Comparison of ENCODE assay signal across 14 cellular contexts in the genomic region with DNA sequence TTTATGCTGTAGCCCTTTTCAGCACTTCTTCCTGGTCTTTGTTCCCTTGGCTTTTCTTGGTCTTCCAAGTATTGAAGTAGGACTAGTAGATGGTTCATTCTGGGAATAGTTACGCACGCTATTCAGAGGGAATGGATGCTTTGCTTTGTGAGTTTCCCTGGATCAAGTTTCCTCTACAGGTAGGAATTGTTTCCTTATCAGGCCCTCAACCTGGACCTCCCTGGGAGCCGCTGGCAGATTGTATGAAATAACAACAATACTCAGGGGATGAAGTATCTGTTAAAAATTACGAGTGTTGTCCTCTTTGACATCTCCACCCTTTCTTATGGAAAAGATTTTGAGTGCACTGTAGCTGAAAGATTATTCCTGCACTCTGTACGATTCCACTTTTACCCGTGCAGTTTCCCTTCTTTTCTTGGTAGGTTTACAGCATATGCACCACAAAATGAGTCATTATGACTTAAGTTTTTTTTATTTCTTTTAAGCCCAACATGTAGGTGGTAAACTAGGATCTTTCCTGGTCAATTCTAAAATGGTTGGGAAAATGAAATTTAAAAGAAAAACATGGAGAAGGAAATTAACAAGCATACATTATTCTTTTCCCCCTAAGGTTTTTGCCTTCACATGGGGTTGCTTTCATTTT. TPM values are rescaled to one million over a fixed set of nuclear protein-coding genes. Genes with fewer than 3 reads are reported as not detected.
DNase-seq lines count a peak whose midpoint lies in the region; ATAC-seq, FAIRE-seq and TF ChIP-seq lines count a peak whose summit lies in the region.
"Had no signal": no experiment of that assay in that cellular context is flagged by ENCODE, and none has a peak within 500 bp of the region (broad histone marks: within the 10 kb centered on the region; RNA-seq: fewer than 3 reads in every experiment).

No MANE protein-coding gene starts in this region.

- H3K27me3 ChIP-seq in HepG2 (ENCODE audit: control insufficient read depth in 1 of 2, insufficient read depth in 2 of 2, low read length in 2 of 2) (no peaks in the 10 kb centered on the region), right lobe of liver (no peaks in the 10 kb centered on the region), foreskin keratinocyte (no peaks in the 10 kb centered on the region)

- 97% methylated on average over 6 of the region's 6 CpGs for WGBS in HepG2 (ENCODE audit: low lambda C conversion rate)
- WGBS in right lobe of liver (ENCODE audit: insufficient coverage, low coverage, low lambda C conversion rate, missing lambda C conversion rate): 74% methylated on average over 5 of the region's 6 CpGs

- H3K4me3 ChIP-seq in HepG2 (replicated peaks in 1 of 3; ENCODE audit: insufficient read depth in 1 of 3, low read depth in 2 of 3, low read length in 3 of 3): no peak overlapping the region
- no peak overlapping the region for H3K4me3 ChIP-seq in right lobe of liver

- ATAC-seq in HepG2: no peak
- no peak for ATAC-seq in right lobe of liver
- peak; percentile 49 for ATAC-seq in foreskin keratinocyte
- ATAC-seq in left colon: no peak

- H3K27ac ChIP-seq in HepG2 (ENCODE audit: extremely low read length, insufficient read depth, low read length): no peak overlapping the region
- no peak overlapping the region for H3K27ac ChIP-seq in right lobe of liver
- no peak overlapping the region for H3K27ac ChIP-seq in foreskin keratinocyte

- DNase-seq in HepG2 (ENCODE audit: low spot score) (no peak), right lobe of liver (no peak), RCC 7860 (ENCODE audit: low spot score) (peak; percentile 37), foreskin keratinocyte (no peak), urothelium cell line (ENCODE audit: low spot score) (no peak), NAMALWA (ENCODE audit: low spot score) (no peak), left colon (no peak)
- no peak for DNase-seq in stimulated activated naive CD4-positive, alpha-beta T cell treated with Interleukin-2 at 50 U/mL for 16 hours (lab: John Stamatoyannopoulos, UW)
- DNase-seq: activated CD4-positive, alpha-beta T cell treated with anti-CD3 and anti-CD28 coated beads for 48 hours; activated effector memory CD4-positive, alpha-beta T cell treated with anti-CD3 and anti-CD28 coated beads, Interleukin-2, amount 50 U/mL, for 16 hours; DMS79 treated with DMSO at 0.1 percent for 48 hours; NCI-H1092 treated with DMSO at 0.1 percent for 48 hours; stimulated activated CD4-positive, alpha-beta T cell treated with anti-CD3 and anti-CD28 coated beads, Interleukin-1b, Interleukin-23, amount 100 ng/mL, for 48 hours had no signal

- no peak overlapping the region for H3K4me2 ChIP-seq in HepG2 (ENCODE audit: low read depth, low read length)

- H3K4me1 ChIP-seq in HepG2 (ENCODE audit: insufficient read depth, low read length): peaks cover 98% of the 10 kb centered on the region
- H3K4me1 ChIP-seq in right lobe of liver: peaks cover 0 to 4% (median 2%) of the 10 kb centered on the region in 4 donors
- H3K4me1 ChIP-seq in foreskin keratinocyte: peaks cover 24% of the 10 kb centered on the region

- TF ChIP-seq POLR2A in HepG2 (IDR thresholded peaks at IDR 0.05; ENCODE audit: insufficient read depth in 1 of 2, low read depth in 2 of 2, low read length in 2 of 2): no peak
- TF ChIP-seq POLR2A in right lobe of liver (IDR thresholded peaks at IDR 0.05): no peak

- TF ChIP-seq CTCF in HepG2 (CRISPR knock-in tag; IDR thresholded peaks at IDR 0.05) (no peak), right lobe of liver (IDR thresholded peaks at IDR 0.05) (no peak), foreskin keratinocyte (conservative IDR thresholded peaks at IDR 0.05) (no peak)

- H2AFZ ChIP-seq in HepG2 (ENCODE audit: low read length): no peak overlapping the region

- TF ChIP-seq EP300 in HepG2 (IDR thresholded peaks at IDR 0.05; ENCODE audit: low read depth in 2 of 2, low read length in 2 of 2) (no peak), HepG2 (CRISPR knock-in tag; IDR thresholded peaks at IDR 0.05; ENCODE audit: borderline replicate concordance) (no peak)

- H3K9ac ChIP-seq in HepG2 (ENCODE audit: insufficient read depth, low read depth, low read length): no peak overlapping the region

- no peaks in the 10 kb centered on the region for H4K20me1 ChIP-seq in HepG2 (ENCODE audit: insufficient read depth, low read length)

- POLR2A ChIA-PET in HepG2 (lab: Yijun Ruan, JAX): no interaction called here

- BruUV-seq in HepG2 (replicated peaks; lab: Mats Ljungman, UMichigan): no TSS peak

- in situ Hi-C loops in HepG2 (cut with HindIII; ENCODE audit: extremely low pct_ligation_motif_present, low pct_unique_long_range_greater_than_20kb): no loop called here

- CTCF ChIA-PET in HepG2 (lab: Yijun Ruan, JAX; ENCODE audit: low intra/inter-chr PET ratio, low total read pairs): no interaction called here

- FAIRE-seq in HepG2 (lab: Jason Lieb, UNC) (peak; percentile 18), RCC 7860 (lab: Jason Lieb, UNC) (peak; percentile 83), urothelium cell line (lab: Jason Lieb, UNC) (no peak)
- FAIRE-seq: H1 had no signal

- intact Hi-C loops in HepG2 (cut with micrococcal nuclease; ENCODE audit: unreplicated experiment) (no loop called here), right lobe of liver (cut with DNase I) (no loop called here), left colon (cut with DNase I, micrococcal nuclease) (no loop called here)

- H3K36me3 ChIP-seq in HepG2 (replicated peaks in 1 of 2; ENCODE audit: control insufficient read depth in 1 of 2, insufficient read depth in 2 of 2, low read length in 2 of 2) (no peaks in the 10 kb centered on the region), right lobe of liver (no peaks in the 10 kb centered on the region)

- no peak for TF ChIP-seq RAD21 in HepG2 (CRISPR knock-in tag; IDR thresholded peaks at IDR 0.05)

- H3K79me2 ChIP-seq in HepG2 (ENCODE audit: insufficient read depth, low read length): peaks cover 27% of the 10 kb centered on the region

- no peaks in the 10 kb centered on the region for H3K9me3 ChIP-seq in HepG2 (ENCODE audit: low read length)
- H3K9me3 ChIP-seq in right lobe of liver: no peaks in the 10 kb centered on the region

TF ChIP-seq in HepG2, 621 proteins besides CTCF, POLR2A, EP300 and RAD21 (continues in another document):
- no peak for TF ChIP-seq XRCC5 (optimal IDR thresholded peaks at IDR 0.05; ENCODE audit: low read length)

RNA-seq across cellular contexts. Expression of a gene that starts 57.9 kb away (rescaled TPM):
- total RNA-seq in HepG2 (2016; rRNA removed; fragmentation: Illumina TruSeq; extraction: Trizol) (11.9 and 18.2 TPM in 2 replicates), right lobe of liver (10 to 100 TPM in 2 of 6 experiments, 1 to 10 TPM in 4; 6.7 to 14.5 (median 8.3) TPM), foreskin keratinocyte (6.8 and 9.3 TPM in 2 replicates), left colon (10 to 100 TPM; 71.6 to 85.1 TPM)
- total RNA-seq in HepG2 (2016; cell fraction: cytosol; rRNA removed; fragmentation: Illumina TruSeq; extraction: Trizol; ENCODE audit: low read depth): 19.7 and 23.1 TPM in 2 replicates
- total RNA-seq in HepG2 (2016; cell fraction: insoluble cytoplasmic fraction; rRNA removed; fragmentation: Illumina TruSeq; extraction: Trizol): 13.7 and 16.7 TPM in 2 replicates
- total RNA-seq in HepG2 (2016; cell fraction: membrane; rRNA removed; fragmentation: Illumina TruSeq; extraction: Trizol): 6.8 and 8.5 TPM in 2 replicates
- total RNA-seq in HepG2 (2016; cell fraction: nucleus; rRNA removed; fragmentation: Illumina TruSeq; extraction: Trizol): 81.5 and 87.1 TPM in 2 replicates
- polyA plus RNA-seq in HepG2 (2011; rRNA removed) (9.1 and 9.6 TPM in 2 replicates), foreskin keratinocyte (5.1 and 5.3 TPM in 2 replicates)
- 2.5 and 2.7 TPM in 2 replicates for polyA plus RNA-seq in HepG2 (2011; cell fraction: cytosol; rRNA removed)
- 27.9 and 47.7 TPM in 2 replicates for polyA plus RNA-seq in HepG2 (2011; cell fraction: nucleus; rRNA removed)
- polyA plus RNA-seq in HepG2 (2012): 8.8 and 10.3 TPM in 2 replicates
- 0.63 and 0.71 TPM in 2 replicates for polyA plus RNA-seq in HepG2 (2016; cell fraction: cytosol; fragmentation: Illumina TruSeq; extraction: Trizol; ENCODE audit: low read depth)
- polyA plus RNA-seq in HepG2 (2016; cell fraction: insoluble cytoplasmic fraction; fragmentation: Illumina TruSeq; extraction: Trizol; ENCODE audit: low read depth): 8.9 and 9.9 TPM in 2 replicates
- polyA plus RNA-seq in HepG2 (2016; cell fraction: membrane; fragmentation: Illumina TruSeq; extraction: Trizol; ENCODE audit: low read depth): 1.4 and 1.7 TPM in 2 replicates
- 34.1 and 38.4 TPM in 2 replicates for polyA plus RNA-seq in HepG2 (2016; cell fraction: nucleus; fragmentation: Illumina TruSeq; extraction: Trizol; ENCODE audit: insufficient read depth, low read depth)
- polyA minus RNA-seq in HepG2 (2011; rRNA and poly(A)+ RNA removed; ENCODE audit: low replicate concordance): 7.2 and 23.4 TPM in 2 replicates
- polyA minus RNA-seq in HepG2 (2011; cell fraction: cytosol; rRNA and poly(A)+ RNA removed): 6.4 TPM in 2 replicates
- 87.8 and 98.5 TPM in 2 replicates for polyA minus RNA-seq in HepG2 (2011; cell fraction: nucleus; rRNA and poly(A)+ RNA removed)
